Comparison of ENCODE assay signal across 24 cellular contexts in the genomic region with DNA sequence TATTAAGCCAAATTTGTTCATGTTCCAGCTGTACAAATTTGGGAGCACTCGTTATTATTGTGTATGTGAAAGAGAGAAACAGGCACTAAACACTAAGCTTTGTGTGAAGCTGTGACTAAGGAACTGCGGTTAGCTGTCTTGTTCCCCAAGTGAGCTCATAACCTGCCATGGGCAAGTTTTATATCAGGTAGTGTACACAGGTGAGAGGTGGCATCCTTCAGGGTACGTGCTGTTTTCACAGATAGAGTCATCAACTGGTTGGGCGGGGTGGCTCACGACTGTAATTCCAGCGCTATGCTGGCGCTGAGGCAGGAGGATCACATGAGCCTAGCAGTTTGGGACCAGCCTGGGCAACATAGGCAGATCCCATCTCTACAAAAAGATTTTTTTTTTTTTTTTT. TPM values are rescaled to one million over a fixed set of nuclear protein-coding genes. Genes with fewer than 3 reads are reported as not detected.
DNase-seq lines count a peak whose midpoint lies in the region; ATAC-seq and TF ChIP-seq lines count a peak whose summit lies in the region.
"Had no signal": no experiment of that assay in that cellular context is flagged by ENCODE, and none has a peak within 500 bp of the region (broad histone marks: within the 10 kb centered on the region; RNA-seq: fewer than 3 reads in every experiment).

No MANE protein-coding gene starts in this region.

- H3K4me3 Mint-ChIP-seq in activated naive CD4-positive, alpha-beta T cell treated with anti-CD3 and anti-CD28 coated beads, Interleukin-2, amount 50 U/mL, for 24 hours: peak overlapping the region; percentile 62
- H3K4me3 Mint-ChIP-seq in activated T-helper 17 cell treated with anti-CD3 and anti-CD28 coated beads, Interleukin-2, amount 50 U/mL, for 72 hours: peak overlapping the region; percentile 48
- H3K4me3 Mint-ChIP-seq: activated CD8-positive, alpha-beta memory T cell treated with anti-CD3 and anti-CD28 coated beads, Interleukin-2, amount 10 ng/mL, durations not matched to agents 7 days and 5 days had no signal

- H3K27me3 ChIP-seq in transverse colon: no peaks in the 10 kb centered on the region

- intact Hi-C loops in transverse colon (cut with DNase I; ENCODE audit: low total_unique reads) (no loop called here), Right ventricle myocardium inferior (cut with DNase I) (no loop called here)

- H3K27me3 Mint-ChIP-seq in activated naive CD4-positive, alpha-beta T cell treated with anti-CD3 and anti-CD28 coated beads, Interleukin-2, amount 50 U/mL, for 24 hours: no peaks in the 10 kb centered on the region
- no peaks in the 10 kb centered on the region for H3K27me3 Mint-ChIP-seq in activated T-helper 17 cell treated with anti-CD3 and anti-CD28 coated beads, Interleukin-2, amount 50 U/mL, for 72 hours
- H3K27me3 Mint-ChIP-seq: activated CD8-positive, alpha-beta memory T cell treated with anti-CD3 and anti-CD28 coated beads, Interleukin-2, amount 10 ng/mL, durations not matched to agents 7 days and 5 days; naive B cell had no signal

- H3K9me3 ChIP-seq in transverse colon: no peaks in the 10 kb centered on the region
- H3K9me3 ChIP-seq: HAP-1, thoracic aorta had no signal

- no peak for DNase-seq in activated naive CD4-positive, alpha-beta T cell treated with anti-CD3 and anti-CD28 coated beads, Interleukin-2, amount 50 U/mL, for 16 hours
- DNase-seq in transverse colon (no peak), mucosa of gallbladder (ENCODE audit: low spot score) (no peak), Right ventricle myocardium inferior (ENCODE audit: missing footprints) (no peak)
- DNase-seq: activated CD4-positive, CD25-positive, alpha-beta regulatory T cell treated with anti-CD3 and anti-CD28 coated beads, Interleukin-2, amount 50 U/mL, for 72 hours; activated CD8-positive, alpha-beta memory T cell treated with anti-CD3 and anti-CD28 coated beads, Interleukin-2, amount 10 ng/mL, durations not matched to agents 7 days and 5 days; DMS 273 treated with DMSO at 0.1 percent for 48 hours; effector CD4-positive, alpha-beta T cell; foreskin melanocyte; Karpas-422; naive B cell; NCI-H146; NCI-H510A treated with DMSO at 0.1 percent for 48 hours; NK-92 treated with Interleukin-12 subunit alpha and Interleukin-12 subunit beta, amount 100 ng/mL, for 24 hours; SHP77 treated with DMSO at 0.1 percent for 48 hours; stimulated activated CD4-positive, alpha-beta T cell treated with anti-CD3 and anti-CD28 coated beads, Interleukin-4, amount 100 ng/mL, for 4 hours; stimulated activated naive CD4-positive, alpha-beta T cell had no signal

- no peaks in the 10 kb centered on the region for H3K36me3 ChIP-seq in transverse colon
- H3K36me3 ChIP-seq: thoracic aorta had no signal

- in situ Hi-C loops in transverse colon (cut with MboI; ENCODE audit: low pct_ligation_motif_present in 1 of 4, low pct_unique_long_range_greater_than_20kb in 1 of 4, low sequenced_read_pairs in 3 of 4): no loop called here

- H3K27ac ChIP-seq in transverse colon: no peak overlapping the region
- H3K27ac ChIP-seq: thoracic aorta had no signal

- no peak for TF ChIP-seq EP300 in transverse colon (IDR thresholded peaks at IDR 0.05; ENCODE audit: low read depth)

- peak overlapping the region; percentile 55 for H3K27ac Mint-ChIP-seq in activated naive CD4-positive, alpha-beta T cell treated with anti-CD3 and anti-CD28 coated beads, Interleukin-2, amount 50 U/mL, for 24 hours
- no peak overlapping the region for H3K27ac Mint-ChIP-seq in activated T-helper 17 cell treated with anti-CD3 and anti-CD28 coated beads, Interleukin-2, amount 50 U/mL, for 72 hours
- H3K27ac Mint-ChIP-seq: activated CD8-positive, alpha-beta memory T cell treated with anti-CD3 and anti-CD28 coated beads, Interleukin-2, amount 10 ng/mL, durations not matched to agents 7 days and 5 days had no signal

- peaks cover 4 to 23% (median 19%) of the 10 kb centered on the region in 4 donors for H3K4me1 ChIP-seq in transverse colon

- ATAC-seq in activated T-helper 17 cell treated with anti-CD3 and anti-CD28 coated beads, Interleukin-2, amount 50 U/mL, for 72 hours (replicated peaks): no peak
- peak; percentile 85 for ATAC-seq in esophagus mucosa
- ATAC-seq in Right ventricle myocardium inferior: no peak
- ATAC-seq: activated CD8-positive, alpha-beta memory T cell treated with anti-CD3 and anti-CD28 coated beads, Interleukin-2, amount 10 ng/mL, durations not matched to agents 7 days and 5 days; left lobe of liver; sciatic nerve had no signal

- H3K9me3 Mint-ChIP-seq in activated naive CD4-positive, alpha-beta T cell treated with anti-CD3 and anti-CD28 coated beads, Interleukin-2, amount 50 U/mL, for 24 hours: no peaks in the 10 kb centered on the region
- H3K9me3 Mint-ChIP-seq in activated T-helper 17 cell treated with anti-CD3 and anti-CD28 coated beads, Interleukin-2, amount 50 U/mL, for 72 hours: no peaks in the 10 kb centered on the region
- H3K9me3 Mint-ChIP-seq: naive B cell had no signal

- TF ChIP-seq CTCF in transverse colon (IDR thresholded peaks at IDR 0.05): no peak

- TF ChIP-seq POLR2A in transverse colon (IDR thresholded peaks at IDR 0.05): peak; percentile 20

- H3K36me3 Mint-ChIP-seq in activated naive CD4-positive, alpha-beta T cell treated with anti-CD3 and anti-CD28 coated beads, Interleukin-2, amount 50 U/mL, for 24 hours: peaks cover 19% of the 10 kb centered on the region
- H3K36me3 Mint-ChIP-seq in activated T-helper 17 cell treated with anti-CD3 and anti-CD28 coated beads, Interleukin-2, amount 50 U/mL, for 72 hours (ENCODE audit: low read depth): peaks cover 72% of the 10 kb centered on the region
- H3K36me3 Mint-ChIP-seq: naive B cell had no signal

- H3K4me3 ChIP-seq in transverse colon: no peak overlapping the region
- H3K4me3 ChIP-seq: HAP-1, thoracic aorta had no signal

- H3K4me1 Mint-ChIP-seq in activated naive CD4-positive, alpha-beta T cell treated with anti-CD3 and anti-CD28 coated beads, Interleukin-2, amount 50 U/mL, for 24 hours: peaks cover 38% of the 10 kb centered on the region
- H3K4me1 Mint-ChIP-seq in activated T-helper 17 cell treated with anti-CD3 and anti-CD28 coated beads, Interleukin-2, amount 50 U/mL, for 72 hours: peaks cover 20% of the 10 kb centered on the region

- WGBS in transverse colon (ENCODE audit: low coverage in 1 of 2), 2 donors: 88 to 91% methylated on average over 2 to 7 of the region's 7 CpGs

RNA-seq across cellular contexts. Expression of gene DNAJA3, which starts 2.8 kb away (rescaled TPM):
- total RNA-seq in activated T-helper 17 cell treated with anti-CD3 and anti-CD28 coated beads, Interleukin-2, amount 50 U/mL, for 72 hours: 10 to 100 TPM; 50.3 to 81.1 TPM
- 40.2 TPM for total RNA-seq in esophagus mucosa
- 100 to 1,000 TPM in 1 of 4 donors, 10 to 100 TPM in 3; 49.0 to 126 (median 75.5) TPM for total RNA-seq in transverse colon
- 41.0 TPM for total RNA-seq in mucosa of gallbladder
- total RNA-seq in Right ventricle myocardium inferior: 71.4 TPM

RNA-seq across cellular contexts. Expression of gene CORO7, which starts 12.1 kb away (rescaled TPM):
- 100 to 1,000 TPM in 1 of 2 donors, 10 to 100 TPM in 1; 82.6 to 114 TPM for total RNA-seq in activated T-helper 17 cell treated with anti-CD3 and anti-CD28 coated beads, Interleukin-2, amount 50 U/mL, for 72 hours
- total RNA-seq in esophagus mucosa (7.9 TPM), transverse colon (100 to 1,000 TPM in 1 of 4 donors, 10 to 100 TPM in 3; 46.8 to 330 (median 58.1) TPM), mucosa of gallbladder (58.3 TPM), Right ventricle myocardium inferior (11.6 TPM)

RNA-seq across cellular contexts. Expression of gene NMRAL1, which starts 45.9 kb away (rescaled TPM):
- 10 to 100 TPM; 56.5 to 63.2 TPM for total RNA-seq in activated T-helper 17 cell treated with anti-CD3 and anti-CD28 coated beads, Interleukin-2, amount 50 U/mL, for 72 hours
- total RNA-seq in esophagus mucosa (35.2 TPM), transverse colon (10 to 100 TPM; 46.0 to 75.9 (median 66.6) TPM), mucosa of gallbladder (58.9 TPM), Right ventricle myocardium inferior (26.0 TPM)

RNA-seq across cellular contexts. Expression of gene HMOX2, which starts 47.7 kb away (rescaled TPM):
- total RNA-seq in activated T-helper 17 cell treated with anti-CD3 and anti-CD28 coated beads, Interleukin-2, amount 50 U/mL, for 72 hours: 10 to 100 TPM; 60.0 to 92.1 TPM
- 46.6 TPM for total RNA-seq in esophagus mucosa
- total RNA-seq in transverse colon: 100 to 1,000 TPM in 1 of 4 donors, 10 to 100 TPM in 3; 46.4 to 495 (median 55.7) TPM
- 85.2 TPM for total RNA-seq in mucosa of gallbladder
- 126 TPM for total RNA-seq in Right ventricle myocardium inferior

RNA-seq across cellular contexts. Expression of gene VASN, which starts 56.9 kb away (rescaled TPM):
- total RNA-seq in activated T-helper 17 cell treated with anti-CD3 and anti-CD28 coated beads, Interleukin-2, amount 50 U/mL, for 72 hours: under 1 TPM; 0.11 to 0.29 TPM
- 16.6 TPM for total RNA-seq in esophagus mucosa
- total RNA-seq in transverse colon: 10 to 100 TPM in 2 of 4 donors, 1 to 10 TPM in 2; 3.4 to 18.7 (median 9.0) TPM
- 31.5 TPM for total RNA-seq in mucosa of gallbladder
- total RNA-seq in Right ventricle myocardium inferior: 6.4 TPM
- total RNA-seq: activated CD8-positive, alpha-beta memory T cell treated with anti-CD3 and anti-CD28 coated beads, Interleukin-2, amount 10 ng/mL, durations not matched to agents 7 days and 5 days had no signal
